33 cellular contexts compared by ENCODE assay signal in genomic region chr7:54476609-54477008, GRCh38.
"Had no signal": no experiment of that assay in that cellular context is flagged by ENCODE, and none has a peak within 500 bp of the region (broad histone marks: within the 10 kb centered on the region; RNA-seq: fewer than 3 reads in every experiment).

No MANE protein-coding gene starts in this region.

- H3K9me3 Mint-ChIP-seq: activated CD4-positive, alpha-beta T cell treated with anti-CD3 and anti-CD28 coated beads, Interleukin-2, amount 10 ng/mL, durations not matched to agents 24 days and 14 days had no signal

- FAIRE-seq: endothelial cell of umbilical vein had no signal

- H3K36me3 ChIP-seq: ascending aorta, breast epithelium, cardiac muscle cell, gastroesophageal sphincter, heart right ventricle, WERI-Rb-1 had no signal

- H3K4me3 ChIP-seq: ascending aorta, breast epithelium, cardiac muscle cell, coronary artery, dorsolateral prefrontal cortex, gastroesophageal sphincter, heart right ventricle had no signal

- H3K4me3 Mint-ChIP-seq: activated CD4-positive, alpha-beta memory T cell treated with anti-CD3 and anti-CD28 coated beads for 36 hours; activated CD4-positive, alpha-beta T cell treated with anti-CD3 and anti-CD28 coated beads for 36 hours; activated CD4-positive, alpha-beta T cell treated with anti-CD3 and anti-CD28 coated beads, Interleukin-2, amount 10 ng/mL, durations not matched to agents 24 days and 14 days; activated naive CD4-positive, alpha-beta T cell treated with anti-CD3 and anti-CD28 coated beads, Interleukin-2, amount 10 ng/mL, durations not matched to agents 7 days and 5 days; activated naive CD8-positive, alpha-beta T cell treated with anti-CD3 and anti-CD28 coated beads, Interleukin-2, amount 10 ng/mL, durations not matched to agents 7 days and 5 days; activated T-cell treated with anti-CD3 and anti-CD28 coated beads, Interleukin-2, amount 50 U/mL, for 24 hours; activated T-cell treated with anti-CD3 and anti-CD28 coated beads, Interleukin-2, amount 50 U/mL, for 72 hours; brain; dendritic cell treated with granulocyte-macrophage colony-stimulating factor and Interleukin-4, amounts not matched to agents 40 ng/mL and 50 ng/mL, for 4 days; endodermal cell had no signal

- H3K4me1 ChIP-seq: ascending aorta, breast epithelium, gastroesophageal sphincter, heart right ventricle had no signal

- H3K27me3 ChIP-seq: ascending aorta, breast epithelium, cardiac muscle cell, dorsolateral prefrontal cortex, gastroesophageal sphincter, heart right ventricle had no signal

- ATAC-seq: activated CD4-positive, alpha-beta T cell treated with anti-CD3 and anti-CD28 coated beads for 36 hours; activated naive CD4-positive, alpha-beta T cell treated with anti-CD3 and anti-CD28 coated beads, Interleukin-2, amount 50 U/mL, for 72 hours; activated T-cell treated with anti-CD3 and anti-CD28 coated beads, Interleukin-2, amount 50 U/mL, for 72 hours; esophagus mucosa; gastroesophageal sphincter; heart right ventricle had no signal

- H3K36me3 Mint-ChIP-seq: activated CD4-positive, alpha-beta memory T cell treated with anti-CD3 and anti-CD28 coated beads for 36 hours; activated naive CD4-positive, alpha-beta T cell treated with anti-CD3 and anti-CD28 coated beads, Interleukin-2, amount 10 ng/mL, durations not matched to agents 7 days and 5 days; activated naive CD8-positive, alpha-beta T cell treated with anti-CD3 and anti-CD28 coated beads, Interleukin-2, amount 10 ng/mL, durations not matched to agents 7 days and 5 days; brain had no signal

- H3K4me1 Mint-ChIP-seq: activated CD4-positive, alpha-beta T cell treated with anti-CD3 and anti-CD28 coated beads for 36 hours; activated CD4-positive, alpha-beta T cell treated with anti-CD3 and anti-CD28 coated beads, Interleukin-2, amount 10 ng/mL, durations not matched to agents 24 days and 14 days; activated naive CD4-positive, alpha-beta T cell treated with anti-CD3 and anti-CD28 coated beads, Interleukin-2, amount 10 ng/mL, durations not matched to agents 7 days and 5 days; activated naive CD8-positive, alpha-beta T cell treated with anti-CD3 and anti-CD28 coated beads, Interleukin-2, amount 10 ng/mL, durations not matched to agents 7 days and 5 days; brain; endodermal cell had no signal

- H3K27ac ChIP-seq: ascending aorta, breast epithelium, cardiac muscle cell, coronary artery, dorsolateral prefrontal cortex, epithelial cell of prostate, gastroesophageal sphincter, heart right ventricle, WERI-Rb-1 had no signal

- H3K27me3 Mint-ChIP-seq: activated CD4-positive, alpha-beta memory T cell treated with anti-CD3 and anti-CD28 coated beads for 36 hours; activated CD4-positive, alpha-beta T cell treated with anti-CD3 and anti-CD28 coated beads for 36 hours; activated CD4-positive, alpha-beta T cell treated with anti-CD3 and anti-CD28 coated beads, Interleukin-2, amount 10 ng/mL, durations not matched to agents 24 days and 14 days; activated naive CD4-positive, alpha-beta T cell treated with anti-CD3 and anti-CD28 coated beads, Interleukin-2, amount 10 ng/mL, durations not matched to agents 7 days and 5 days; activated naive CD8-positive, alpha-beta T cell treated with anti-CD3 and anti-CD28 coated beads, Interleukin-2, amount 10 ng/mL, durations not matched to agents 7 days and 5 days; activated T-cell treated with anti-CD3 and anti-CD28 coated beads, Interleukin-2, amount 50 U/mL, for 24 hours; dendritic cell treated with granulocyte-macrophage colony-stimulating factor and Interleukin-4, amounts not matched to agents 40 ng/mL and 50 ng/mL, for 4 days had no signal

- DNase-seq: activated CD4-positive, alpha-beta memory T cell treated with anti-CD3 and anti-CD28 coated beads for 36 hours; activated CD4-positive, alpha-beta T cell treated with anti-CD3 and anti-CD28 coated beads for 36 hours; activated CD4-positive, alpha-beta T cell treated with anti-CD3 and anti-CD28 coated beads, Interleukin-2, amount 10 ng/mL, durations not matched to agents 24 days and 14 days; activated CD4-positive, CD25-positive, alpha-beta regulatory T cell; activated CD4-positive, CD25-positive, alpha-beta regulatory T cell treated with anti-CD3 and anti-CD28 coated beads, Interleukin-2, amount 50 U/mL, for 72 hours; activated CD8-positive, alpha-beta memory T cell treated with anti-CD3 and anti-CD28 coated beads, Interleukin-2, amount 50 U/mL, for 48 hours; activated gamma-delta T cell; activated naive CD4-positive, alpha-beta T cell; activated naive CD4-positive, alpha-beta T cell treated with anti-CD3 and anti-CD28 coated beads, Interleukin-2, amount 10 ng/mL, durations not matched to agents 7 days and 5 days; activated naive CD8-positive, alpha-beta T cell treated with anti-CD3 and anti-CD28 coated beads, Interleukin-2, amount 10 ng/mL, durations not matched to agents 7 days and 5 days; activated T-cell treated with anti-CD3 and anti-CD28 coated beads for 4 hours; activated T-cell treated with anti-CD3 and anti-CD28 coated beads, Interleukin-2, amount 50 U/mL, for 24 hours; activated T-cell treated with anti-CD3 and anti-CD28 coated beads, Interleukin-2, amount 50 U/mL, for 72 hours; central memory CD4-positive, alpha-beta T cell; cerebellar nuclear complex; dorsolateral prefrontal cortex; effector memory CD4-positive, alpha-beta T cell; endodermal cell; foreskin fibroblast; heart right ventricle; T-helper 2 cell; WERI-Rb-1 had no signal

- H3K9me3 ChIP-seq: ascending aorta had no signal

- H3K27ac Mint-ChIP-seq: activated CD4-positive, alpha-beta memory T cell treated with anti-CD3 and anti-CD28 coated beads for 36 hours; activated CD4-positive, alpha-beta T cell treated with anti-CD3 and anti-CD28 coated beads for 36 hours; activated CD4-positive, alpha-beta T cell treated with anti-CD3 and anti-CD28 coated beads, Interleukin-2, amount 10 ng/mL, durations not matched to agents 24 days and 14 days; activated naive CD4-positive, alpha-beta T cell treated with anti-CD3 and anti-CD28 coated beads, Interleukin-2, amount 10 ng/mL, durations not matched to agents 7 days and 5 days; activated naive CD4-positive, alpha-beta T cell treated with anti-CD3 and anti-CD28 coated beads, Interleukin-2, amount 50 U/mL, for 72 hours; activated naive CD8-positive, alpha-beta T cell treated with anti-CD3 and anti-CD28 coated beads, Interleukin-2, amount 10 ng/mL, durations not matched to agents 7 days and 5 days; activated T-cell treated with anti-CD3 and anti-CD28 coated beads, Interleukin-2, amount 50 U/mL, for 24 hours; activated T-cell treated with anti-CD3 and anti-CD28 coated beads, Interleukin-2, amount 50 U/mL, for 72 hours; brain; dendritic cell treated with granulocyte-macrophage colony-stimulating factor and Interleukin-4, amounts not matched to agents 40 ng/mL and 50 ng/mL, for 4 days; endodermal cell had no signal
